Comparison of ENCODE assay signal across 1 cellular context in genomic region chr15:65610871-65611718, GRCh38.
TF ChIP-seq lines count a peak whose summit lies in the region.

TSS of gene INTS14 (minus strand) at chr15:65611131. CDS start at chr15:65607380, 3,751 bp downstream.

TF ChIP-seq in K562, 482 proteins besides CTCF, POLR2A, EP300 and RAD21 (continued from another document and continues in another):
- TF ChIP-seq MGA (IDR thresholded peaks at IDR 0.05) (peak; percentile 75), GATA2 (CRISPR knock-in tag; IDR thresholded peaks at IDR 0.05) (no peak), RNF2 (IDR thresholded peaks at IDR 0.05) (peak; percentile 86), ZBED1 (IDR thresholded peaks at IDR 0.05) (no peak), POLR3A (IDR thresholded peaks at IDR 0.05; ENCODE audit: borderline replicate concordance, extremely low read depth, insufficient read depth, insufficient read length) (no peak), CBX1 (IDR thresholded peaks at IDR 0.05; ENCODE audit: low read depth) (peak; percentile 96), TCF3 (CRISPR knock-in tag; IDR thresholded peaks at IDR 0.05) (peak; percentile 24), HBP1 (CRISPR knock-in tag; IDR thresholded peaks at IDR 0.05) (0 out of 2 replicates have a peak, but pooled peaks have one; percentile 31), SAP30 (IDR thresholded peaks at IDR 0.05; ENCODE audit: borderline replicate concordance, insufficient read depth, low read depth, low read length, poor library complexity, severe bottlenecking) (no peak), ZBTB8A (IDR thresholded peaks at IDR 0.05; ENCODE audit: partially characterized antibody) (no peak), DDX20 (tag; IDR thresholded peaks at IDR 0.05; ENCODE audit: low read depth) (no peak), SRSF7 (optimal IDR thresholded peaks at IDR 0.05; ENCODE audit: low read depth, low read length) (no peak), MTF1 (CRISPR knock-in tag; IDR thresholded peaks at IDR 0.05; ENCODE audit: borderline replicate concordance) (no peak), HDGF (IDR thresholded peaks at IDR 0.05) (0 out of 2 replicates have a peak, but pooled peaks have one; percentile 89), BRCA1 (IDR thresholded peaks at IDR 0.05) (no peak), BRCA1 (CRISPR knock-in tag; IDR thresholded peaks at IDR 0.05) (no peak), NELFE (IDR thresholded peaks at IDR 0.05; ENCODE audit: insufficient read depth, insufficient read length) (peak; percentile 39), CGGBP1 (CRISPR knock-in tag; IDR thresholded peaks at IDR 0.05) (0 out of 2 replicates have a peak, but pooled peaks have one; percentile 14), ATF6 (CRISPR knock-in tag; IDR thresholded peaks at IDR 0.05) (no peak; the same call in 1 of the 2 replicates), PREB (CRISPR knock-in tag; IDR thresholded peaks at IDR 0.05) (no peak), HMGN3 (IDR thresholded peaks at IDR 0.05; ENCODE audit: borderline replicate concordance, extremely low read depth, insufficient read length, low read depth, low read length) (peak; percentile 96), ZNF316 (IDR thresholded peaks at IDR 0.05) (no peak), BHLHE40 (IDR thresholded peaks at IDR 0.05; ENCODE audit: low read length) (no peak; the same call in 1 of the 2 replicates), L3MBTL2 (IDR thresholded peaks at IDR 0.05) (peak; percentile 84), RUNX1 (IDR thresholded peaks at IDR 0.05; ENCODE audit: low read depth) (no peak; the same call in 1 of the 2 replicates), TFAP4 (CRISPR knock-in tag; IDR thresholded peaks at IDR 0.05; ENCODE audit: borderline replicate concordance) (peak; percentile 86), MAFF (IDR thresholded peaks at IDR 0.05; ENCODE audit: low read length) (no peak), RBBP5 (IDR thresholded peaks at IDR 0.05; ENCODE audit: borderline replicate concordance, insufficient read depth, low read length, poor library complexity, severe bottlenecking) (peak; percentile 98), SPI1 (IDR thresholded peaks at IDR 0.05; ENCODE audit: borderline replicate concordance, low read depth, low read length) (no peak), FOXA3 (CRISPR knock-in tag; conservative IDR thresholded peaks at IDR 0.05 in 1 of 2, IDR thresholded peaks at IDR 0.05 in 1 of 2) (0 out of 4 replicates have a peak, but pooled peaks of 1 of the 2 experiments have one; percentile 44), EP400 (IDR thresholded peaks at IDR 0.05) (peak; percentile 95), ZNF76 (CRISPR knock-in tag; IDR thresholded peaks at IDR 0.05; ENCODE audit: borderline replicate concordance) (peak; percentile 41; the same call in 1 of the 2 replicates), HDAC2 (IDR thresholded peaks at IDR 0.05) (peak; percentile 68), FOXK1 (CRISPR knock-in tag; IDR thresholded peaks at IDR 0.05; ENCODE audit: borderline replicate concordance) (no peak), TAF7 (tag; IDR thresholded peaks at IDR 0.05) (peak; percentile 80), SOX6 (IDR thresholded peaks at IDR 0.05) (peak; percentile 86), TEAD1 (CRISPR knock-in tag; IDR thresholded peaks at IDR 0.05) (peak; percentile 82 to 90), SRSF9 (IDR thresholded peaks at IDR 0.05; ENCODE audit: borderline replicate concordance, low read depth, low read length) (no peak), PHF8 (IDR thresholded peaks at IDR 0.05; ENCODE audit: borderline replicate concordance, low read length) (peak; percentile 96)
- TF ChIP-seq, protein P1, sequence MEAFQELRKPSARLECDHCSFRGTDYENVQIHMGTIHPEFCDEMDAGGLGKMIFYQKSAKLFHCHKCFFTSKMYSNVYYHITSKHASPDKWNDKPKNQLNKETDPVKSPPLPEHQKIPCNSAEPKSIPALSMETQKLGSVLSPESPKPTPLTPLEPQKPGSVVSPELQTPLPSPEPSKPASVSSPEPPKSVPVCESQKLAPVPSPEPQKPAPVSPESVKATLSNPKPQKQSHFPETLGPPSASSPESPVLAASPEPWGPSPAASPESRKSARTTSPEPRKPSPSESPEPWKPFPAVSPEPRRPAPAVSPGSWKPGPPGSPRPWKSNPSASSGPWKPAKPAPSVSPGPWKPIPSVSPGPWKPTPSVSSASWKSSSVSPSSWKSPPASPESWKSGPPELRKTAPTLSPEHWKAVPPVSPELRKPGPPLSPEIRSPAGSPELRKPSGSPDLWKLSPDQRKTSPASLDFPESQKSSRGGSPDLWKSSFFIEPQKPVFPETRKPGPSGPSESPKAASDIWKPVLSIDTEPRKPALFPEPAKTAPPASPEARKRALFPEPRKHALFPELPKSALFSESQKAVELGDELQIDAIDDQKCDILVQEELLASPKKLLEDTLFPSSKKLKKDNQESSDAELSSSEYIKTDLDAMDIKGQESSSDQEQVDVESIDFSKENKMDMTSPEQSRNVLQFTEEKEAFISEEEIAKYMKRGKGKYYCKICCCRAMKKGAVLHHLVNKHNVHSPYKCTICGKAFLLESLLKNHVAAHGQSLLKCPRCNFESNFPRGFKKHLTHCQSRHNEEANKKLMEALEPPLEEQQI (IDR thresholded peaks at IDR 0.05): peak; percentile 83; the same call in 1 of the 2 replicates
- TF ChIP-seq, protein P2, sequence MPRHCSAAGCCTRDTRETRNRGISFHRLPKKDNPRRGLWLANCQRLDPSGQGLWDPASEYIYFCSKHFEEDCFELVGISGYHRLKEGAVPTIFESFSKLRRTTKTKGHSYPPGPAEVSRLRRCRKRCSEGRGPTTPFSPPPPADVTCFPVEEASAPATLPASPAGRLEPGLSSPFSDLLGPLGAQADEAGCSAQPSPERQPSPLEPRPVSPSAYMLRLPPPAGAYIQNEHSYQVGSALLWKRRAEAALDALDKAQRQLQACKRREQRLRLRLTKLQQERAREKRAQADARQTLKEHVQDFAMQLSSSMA (CRISPR knock-in tag; IDR thresholded peaks at IDR 0.05): 0 out of 2 replicates have a peak, but pooled peaks have one; percentile 38
- TF ChIP-seq, protein P3, sequence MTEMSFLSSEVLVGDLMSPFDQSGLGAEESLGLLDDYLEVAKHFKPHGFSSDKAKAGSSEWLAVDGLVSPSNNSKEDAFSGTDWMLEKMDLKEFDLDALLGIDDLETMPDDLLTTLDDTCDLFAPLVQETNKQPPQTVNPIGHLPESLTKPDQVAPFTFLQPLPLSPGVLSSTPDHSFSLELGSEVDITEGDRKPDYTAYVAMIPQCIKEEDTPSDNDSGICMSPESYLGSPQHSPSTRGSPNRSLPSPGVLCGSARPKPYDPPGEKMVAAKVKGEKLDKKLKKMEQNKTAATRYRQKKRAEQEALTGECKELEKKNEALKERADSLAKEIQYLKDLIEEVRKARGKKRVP (CRISPR knock-in tag; IDR thresholded peaks at IDR 0.05): no peak
